ENCODE assay signal across 8 cellular contexts in the genomic region with DNA sequence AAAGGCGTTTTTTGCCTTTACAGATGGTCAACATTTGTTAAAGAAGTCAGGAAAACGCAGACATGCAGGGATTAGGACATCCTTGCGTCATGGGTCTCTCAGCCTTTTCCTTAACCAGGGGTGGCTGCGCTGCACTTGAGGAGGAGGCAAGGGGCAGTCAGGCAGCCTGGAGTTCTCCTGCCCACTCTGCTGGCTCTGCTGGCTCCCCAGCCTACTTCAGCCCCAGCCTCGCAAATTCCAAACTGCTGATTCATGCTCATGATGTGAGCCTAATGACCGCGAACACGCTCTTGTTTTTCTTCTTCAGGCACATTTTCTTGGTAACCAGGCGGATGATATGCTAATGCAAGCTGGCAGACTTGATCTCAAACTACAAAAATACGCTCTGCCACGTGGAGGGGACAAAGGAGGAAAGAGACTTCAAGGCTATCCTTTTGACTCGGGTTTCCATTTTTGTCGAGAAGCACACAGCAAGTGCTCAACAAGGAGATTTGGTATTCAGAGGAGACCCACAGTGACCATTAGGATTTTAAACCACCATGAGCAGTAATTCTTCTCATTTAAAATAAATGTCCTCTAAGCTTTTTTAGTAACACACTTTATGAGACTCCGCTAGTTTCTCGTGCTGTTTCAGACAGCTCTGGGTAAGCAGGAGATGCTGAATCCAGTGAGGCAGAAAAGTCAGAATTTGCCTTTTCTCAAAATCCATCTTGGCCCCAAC.
A peak's percentile ranks its signal among the peaks of the same experiment; 100 is the strongest.
DNase-seq lines count a peak whose midpoint lies in the region; ATAC-seq and FAIRE-seq lines count a peak whose summit lies in the region.

No MANE protein-coding gene starts in this region.

- no peak overlapping the region for H3K9ac ChIP-seq in muscle layer of colon (ENCODE audit: low read length)
- no peak overlapping the region for H3K9ac ChIP-seq in Karpas-422 (ENCODE audit: low read length)

- H3K9me2 ChIP-seq in Karpas-422 (replicated peaks; ENCODE audit: insufficient read depth, low read length) = no peaks in the 10 kb centered on the region

- H3K36me3 ChIP-seq in muscle layer of colon (ENCODE audit: insufficient read depth, low read length) = no peaks in the 10 kb centered on the region
- no peaks in the 10 kb centered on the region for H3K36me3 ChIP-seq in Karpas-422 (ENCODE audit: insufficient read depth, low read length)

- H3K4me1 ChIP-seq in muscle layer of colon (ENCODE audit: insufficient read depth, low read length) (peaks cover 19% of the 10 kb centered on the region), Karpas-422 (ENCODE audit: low read length) (no peaks in the 10 kb centered on the region)

- no peak overlapping the region for H2AFZ ChIP-seq in Karpas-422 (ENCODE audit: low read length)

- peak overlapping the region; percentile 83 for H3K27ac ChIP-seq in muscle layer of colon (ENCODE audit: low read depth, low read length)
- no peak overlapping the region for H3K27ac ChIP-seq in Karpas-422 (ENCODE audit: low read length)

- no peak for FAIRE-seq in urothelium cell line (lab: Jason Lieb, UNC)

- no peak overlapping the region for H3K4me2 ChIP-seq in Karpas-422 (ENCODE audit: low read depth, low read length, poor library complexity, severe bottlenecking)

- H3K27me3 ChIP-seq in muscle layer of colon (ENCODE audit: control insufficient read depth in 1 of 2, insufficient read depth in 2 of 2, low read length in 2 of 2) (no peaks in the 10 kb centered on the region), Karpas-422 (ENCODE audit: low read length) (no peaks in the 10 kb centered on the region)

- ATAC-seq in HG02798 (IDR thresholded peaks at IDR 0.05; ENCODE audit: poor library complexity, unreplicated experiment) = no peak

- no peaks in the 10 kb centered on the region for H4K20me1 ChIP-seq in Karpas-422 (ENCODE audit: insufficient read depth, low read depth, low read length)

- H3K4me3 ChIP-seq in muscle layer of colon (ENCODE audit: low read depth in 1 of 2, low read length in 2 of 2) (peak overlapping the region in 1 of 2 donors; percentile 49), Karpas-422 (ENCODE audit: low read length) (no peak overlapping the region)

- H3K79me2 ChIP-seq in Karpas-422 (ENCODE audit: low read length) = no peaks in the 10 kb centered on the region

- DNase-seq in stimulated activated CD4-positive, alpha-beta T cell treated with anti-CD3 and anti-CD28 coated beads, Interleukin-15, amount 100 ng/mL, for 48 hours (ENCODE audit: low read depth in 2 of 2) = peak; percentile 6 to 17
- DNase-seq in stimulated activated CD4-positive, alpha-beta T cell treated with anti-CD3 and anti-CD28 coated beads, Interleukin-2, amount 100 ng/mL, for 48 hours = no peak
- DNase-seq in T1000 (lab: John Stamatoyannopoulos, UW) (peak; percentile 82), fibroblast of gingiva (ENCODE audit: low read depth) (peak; percentile 97), urothelium cell line (ENCODE audit: low spot score) (peak; percentile 88), Karpas-422 (no peak)

- H3K9me3 ChIP-seq in muscle layer of colon (ENCODE audit: low read length) (no peaks in the 10 kb centered on the region), Karpas-422 (ENCODE audit: low read length) (no peaks in the 10 kb centered on the region)

Comparison
In these comparisons a context has a peak if more than half of its experiments do, and no peak if none do; other contexts are left out.
1. DNase-seq: peak in stimulated activated CD4-positive, alpha-beta T cell treated with anti-CD3 and anti-CD28 coated beads, Interleukin-15, amount 100 ng/mL, for 48 hours (2 of 2), T1000 (single experiment), fibroblast of gingiva (single experiment) and urothelium cell line (single experiment); none in stimulated activated CD4-positive, alpha-beta T cell treated with anti-CD3 and anti-CD28 coated beads, Interleukin-2, amount 100 ng/mL, for 48 hours (0 of 2) and Karpas-422 (single experiment).